In genomic region chr17:77394540-77395295, GRCh38 we compare ENCODE assay signal across 1 cellular context.
A peak's percentile ranks its signal among the peaks of the same experiment; 100 is the strongest.
TF ChIP-seq lines count a peak whose summit lies in the region.

No MANE protein-coding gene starts in this region.

TF ChIP-seq in HepG2, 621 proteins besides CTCF, POLR2A, EP300 and RAD21 (continues in another document):
- TF ChIP-seq ZNF414 (CRISPR knock-in tag; IDR thresholded peaks at IDR 0.05) = peak; percentile 82
- no peak for TF ChIP-seq ZBTB2 (CRISPR knock-in tag; IDR thresholded peaks at IDR 0.05; ENCODE audit: low read depth)
- no peak for TF ChIP-seq RNF2 (conservative IDR thresholded peaks at IDR 0.05; ENCODE audit: low read depth)
- TF ChIP-seq ZNF646 (CRISPR knock-in tag; IDR thresholded peaks at IDR 0.05) = no peak; the same call in 1 of the 2 replicates
- peak; percentile 65; the same call in 1 of the 2 replicates for TF ChIP-seq SNAPC2 (CRISPR knock-in tag; IDR thresholded peaks at IDR 0.05)
- TF ChIP-seq ATF7-NPFF (CRISPR knock-in tag; IDR thresholded peaks at IDR 0.05; ENCODE audit: low read depth) = no peak; the same call in 1 of the 2 replicates
- no peak for TF ChIP-seq HNRNPH1 (optimal IDR thresholded peaks at IDR 0.05; ENCODE audit: low read depth, low read length)
- peak; percentile 48; the same call in 1 of the 2 replicates for TF ChIP-seq POGZ (CRISPR knock-in tag; IDR thresholded peaks at IDR 0.05)
- no peak for TF ChIP-seq ZNF550 (CRISPR knock-in tag; IDR thresholded peaks at IDR 0.05; ENCODE audit: borderline replicate concordance)
- peak; percentile 79 for TF ChIP-seq SP5 (CRISPR knock-in tag; IDR thresholded peaks at IDR 0.05; ENCODE audit: borderline replicate concordance, low read depth)
- no peak for TF ChIP-seq ZNF512B (CRISPR knock-in tag; IDR thresholded peaks at IDR 0.05; ENCODE audit: borderline replicate concordance)
- peak; percentile 83 for TF ChIP-seq RXRB (CRISPR knock-in tag; IDR thresholded peaks at IDR 0.05; ENCODE audit: borderline replicate concordance)
- no peak for TF ChIP-seq NKX3-1 (CRISPR knock-in tag; IDR thresholded peaks at IDR 0.05)
- no peak for TF ChIP-seq NR2F2 (IDR thresholded peaks at IDR 0.05; ENCODE audit: borderline replicate concordance, low read depth)
- no peak for TF ChIP-seq ZNF639 (CRISPR knock-in tag; conservative IDR thresholded peaks at IDR 0.05)
- TF ChIP-seq SAFB2 (CRISPR knock-in tag; IDR thresholded peaks at IDR 0.05; ENCODE audit: borderline replicate concordance, low read depth) = no peak; the same call in 1 of the 2 replicates
- TF ChIP-seq TRAFD1 (CRISPR knock-in tag; IDR thresholded peaks at IDR 0.05; ENCODE audit: borderline replicate concordance) = no peak
- TF ChIP-seq TOE1 (CRISPR knock-in tag; IDR thresholded peaks at IDR 0.05) = no peak
- no peak for TF ChIP-seq ZNF446 (CRISPR knock-in tag; IDR thresholded peaks at IDR 0.05)
- no peak for TF ChIP-seq ZNF432 (CRISPR knock-in tag; IDR thresholded peaks at IDR 0.05; ENCODE audit: borderline replicate concordance)
- no peak for TF ChIP-seq IKZF4 (CRISPR knock-in tag; IDR thresholded peaks at IDR 0.05; ENCODE audit: borderline replicate concordance, low read depth, not compliant biosample characterization)
- TF ChIP-seq AGO1 (IDR thresholded peaks at IDR 0.05; ENCODE audit: low read depth, low read length, poor library complexity, severe bottlenecking) = no peak
- peak; percentile 30; the same call in 1 of the 2 replicates for TF ChIP-seq BCL3 (CRISPR knock-in tag; IDR thresholded peaks at IDR 0.05)
- no peak; the same call in 1 of the 2 replicates for TF ChIP-seq ZBTB20 (CRISPR knock-in tag; IDR thresholded peaks at IDR 0.05; ENCODE audit: borderline replicate concordance, low read depth)
- TF ChIP-seq PPARG (CRISPR knock-in tag; conservative IDR thresholded peaks at IDR 0.05) = peak; percentile 79
- peak; percentile 80 for TF ChIP-seq RBM22 (optimal IDR thresholded peaks at IDR 0.05; ENCODE audit: low read length)
- no peak for TF ChIP-seq ZFP62 (CRISPR knock-in tag; IDR thresholded peaks at IDR 0.05)
- TF ChIP-seq GLMP (CRISPR knock-in tag; IDR thresholded peaks at IDR 0.05; ENCODE audit: borderline replicate concordance) = no peak
- no peak for TF ChIP-seq ATF1 (CRISPR knock-in tag; IDR thresholded peaks at IDR 0.05)
- no peak for TF ChIP-seq ZBTB1 (CRISPR knock-in tag; IDR thresholded peaks at IDR 0.05; ENCODE audit: borderline replicate concordance)
- TF ChIP-seq ZNF562 (CRISPR knock-in tag; IDR thresholded peaks at IDR 0.05; ENCODE audit: borderline replicate concordance) = no peak
- TF ChIP-seq THAP8 (CRISPR knock-in tag; IDR thresholded peaks at IDR 0.05; ENCODE audit: borderline replicate concordance) = no peak
- no peak for TF ChIP-seq AKNA (CRISPR knock-in tag; IDR thresholded peaks at IDR 0.05; ENCODE audit: borderline replicate concordance)
